Comparison of ENCODE assay signal across 21 cellular contexts in genomic region chr2:62966995-62967394, GRCh38.
"Had no signal": no experiment of that assay in that cellular context is flagged by ENCODE, and none has a peak within 500 bp of the region (broad histone marks: within the 10 kb centered on the region; RNA-seq: fewer than 3 reads in every experiment).

No MANE protein-coding gene starts in this region.

- H3K27ac ChIP-seq: cardiac muscle cell, thoracic aorta, upper lobe of left lung had no signal

- ATAC-seq: activated CD4-positive, alpha-beta T cell treated with anti-CD3 and anti-CD28 coated beads for 36 hours; right cardiac atrium; stimulated activated effector memory CD8-positive, alpha-beta T cell treated with anti-CD3 and anti-CD28 coated beads, Interleukin-12 subunit alpha, Interleukin-12 subunit beta, amount 100 ng/mL, for 72 hours; WTC11 had no signal

- H3K27me3 ChIP-seq: cardiac muscle cell, upper lobe of left lung had no signal

- H3K4me1 ChIP-seq: upper lobe of left lung had no signal

- H3K9me3 ChIP-seq: thoracic aorta, upper lobe of left lung had no signal

- H3K4me3 ChIP-seq: cardiac muscle cell, thoracic aorta, upper lobe of left lung had no signal

- H3K36me3 ChIP-seq: cardiac muscle cell, thoracic aorta, upper lobe of left lung had no signal

- DNase-seq: activated CD4-positive, alpha-beta T cell treated with anti-CD3 and anti-CD28 coated beads for 36 hours; activated CD4-positive, alpha-beta T cell treated with anti-CD3 and anti-CD28 coated beads, Interleukin-2, amount 50 U/mL, for 48 hours; activated T-cell treated with anti-CD3 and anti-CD28 coated beads for 4 hours; dermis blood vessel endothelial cell; effector memory CD4-positive, alpha-beta T cell; foreskin fibroblast; hippocampal formation; islet precursor cell; midbrain; occipital lobe; posterior cingulate gyrus; right cardiac atrium; small intestine; stimulated activated CD4-positive, alpha-beta T cell treated with anti-CD3 and anti-CD28 coated beads, Interleukin-15, amount 100 ng/mL, for 24 hours; stimulated activated CD4-positive, alpha-beta T cell treated with anti-CD3 and anti-CD28 coated beads, Interleukin-4, amount 100 ng/mL, for 1 hour; T-helper 1 cell; upper lobe of left lung had no signal
